Comparison of ENCODE assay signal across 24 cellular contexts in genomic region chr11:103453901-103454300, GRCh38.
"Had no signal": no experiment of that assay in that cellular context is flagged by ENCODE, and none has a peak within 500 bp of the region (broad histone marks: within the 10 kb centered on the region; RNA-seq: fewer than 3 reads in every experiment).

No MANE protein-coding gene starts in this region.

- H3K36me3 Mint-ChIP-seq: natural killer cell; stimulated activated memory B cell treated with anti-CD40 and anti-IgM and Interleukin-4, amounts not matched to agents 10 μg/mL and 1 μg/mL and 100 μg/mL, for 72 hours had no signal

- DNase-seq: dermis blood vessel endothelial cell; effector memory CD4-positive, alpha-beta T cell; foreskin keratinocyte; heart left ventricle; kidney; natural killer cell; occipital lobe; ovary; posterior cingulate gyrus; psoas muscle; right cardiac atrium; sigmoid colon; stimulated activated CD4-positive, alpha-beta T cell treated with anti-CD3 and anti-CD28 coated beads, Interleukin-4, amount 100 ng/mL, for 4 hours; stimulated activated naive CD8-positive, alpha-beta T cell treated with anti-CD3 and anti-CD28 coated beads, Interleukin-15, Interleukin-2, amounts not matched to agents 100 U/mL and 50 U/mL, for 24 hours; substantia nigra; testis; tibial artery had no signal

- H3K4me3 Mint-ChIP-seq: memory B cell; natural killer cell; stimulated activated memory B cell treated with anti-CD40 and anti-IgM and Interleukin-4, amounts not matched to agents 10 μg/mL and 1 μg/mL and 100 μg/mL, for 72 hours; type B pancreatic cell had no signal

- H3K4me2 ChIP-seq: hepatocyte had no signal

- H3K4me3 ChIP-seq: esophagus muscularis mucosa, gastroesophageal sphincter, heart left ventricle, hepatocyte, lung, ovary, psoas muscle, sigmoid colon, testis, tibial artery had no signal

- H3K79me2 ChIP-seq: hepatocyte had no signal

- H3K27ac ChIP-seq: esophagus muscularis mucosa, foreskin keratinocyte, gastroesophageal sphincter, heart left ventricle, hepatocyte, ovary, psoas muscle, sigmoid colon, testis, tibial artery had no signal

- H3K27me3 Mint-ChIP-seq: memory B cell; stimulated activated memory B cell treated with anti-CD40 and anti-IgM and Interleukin-4, amounts not matched to agents 10 μg/mL and 1 μg/mL and 100 μg/mL, for 72 hours; type B pancreatic cell had no signal

- H3K27ac Mint-ChIP-seq: memory B cell; natural killer cell; stimulated activated memory B cell treated with anti-CD40 and anti-IgM and Interleukin-4, amounts not matched to agents 10 μg/mL and 1 μg/mL and 100 μg/mL, for 72 hours; type B pancreatic cell had no signal

- H3K4me1 ChIP-seq: esophagus muscularis mucosa, foreskin keratinocyte, gastroesophageal sphincter, heart left ventricle, psoas muscle, sigmoid colon, testis, tibial artery had no signal

- H3K36me3 ChIP-seq: esophagus muscularis mucosa, gastroesophageal sphincter, ovary had no signal

- H3K27me3 ChIP-seq: esophagus muscularis mucosa, foreskin keratinocyte, gastroesophageal sphincter, heart left ventricle, hepatocyte, ovary, sigmoid colon, testis, tibial artery had no signal

- H3K9me3 ChIP-seq: esophagus muscularis mucosa, gastroesophageal sphincter, heart left ventricle, ovary, psoas muscle, sigmoid colon, testis, tibial artery had no signal

- H2AFZ ChIP-seq: hepatocyte had no signal

- H3K4me1 Mint-ChIP-seq: memory B cell; natural killer cell; stimulated activated memory B cell treated with anti-CD40 and anti-IgM and Interleukin-4, amounts not matched to agents 10 μg/mL and 1 μg/mL and 100 μg/mL, for 72 hours had no signal

- H3K9me3 Mint-ChIP-seq: memory B cell; stimulated activated memory B cell treated with anti-CD40 and anti-IgM and Interleukin-4, amounts not matched to agents 10 μg/mL and 1 μg/mL and 100 μg/mL, for 72 hours; type B pancreatic cell had no signal
